24 cellular contexts compared by ENCODE assay signal in the genomic region with DNA sequence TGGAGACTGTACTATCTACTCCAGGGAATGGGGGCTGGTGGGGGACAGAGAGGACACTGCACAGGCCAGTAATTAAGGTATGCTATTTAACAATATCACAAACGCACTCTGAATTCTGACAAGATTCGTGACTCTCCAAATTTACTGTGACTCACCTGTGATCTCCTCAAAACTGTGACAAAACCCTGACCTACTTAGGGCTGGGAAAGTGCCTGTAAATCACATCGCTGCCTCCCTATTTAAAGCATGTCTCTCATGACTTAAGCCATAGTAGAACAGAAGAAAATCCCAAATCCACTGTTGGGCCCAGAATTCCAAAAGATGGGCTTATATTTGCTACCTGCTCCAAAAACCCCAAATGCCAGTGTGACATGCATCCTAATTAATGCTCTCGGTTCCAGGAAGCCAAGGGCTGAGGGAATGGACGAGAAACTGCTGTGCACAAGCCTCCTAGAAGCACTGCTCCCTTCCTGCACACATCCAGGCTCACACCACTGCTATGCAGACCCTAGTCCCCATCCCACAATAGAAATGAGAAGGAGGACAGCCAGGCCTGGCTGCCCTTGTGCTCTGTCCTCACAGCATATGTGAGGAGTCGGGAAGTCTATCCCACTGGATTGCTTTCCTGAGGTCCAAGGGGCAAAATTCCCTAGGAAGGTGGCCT.
"Had no signal": no experiment of that assay in that cellular context is flagged by ENCODE, and none has a peak within 500 bp of the region (broad histone marks: within the 10 kb centered on the region; RNA-seq: fewer than 3 reads in every experiment).

No MANE protein-coding gene starts in this region.

- ATAC-seq: activated CD8-positive, alpha-beta memory T cell treated with anti-CD3 and anti-CD28 coated beads, Interleukin-2, amount 10 ng/mL, durations not matched to agents 7 days and 5 days had no signal

- H3K27ac ChIP-seq: brain microvascular endothelial cell, cardiac muscle cell had no signal

- H3K27ac Mint-ChIP-seq: activated CD8-positive, alpha-beta memory T cell treated with anti-CD3 and anti-CD28 coated beads, Interleukin-2, amount 10 ng/mL, durations not matched to agents 7 days and 5 days; activated naive CD4-positive, alpha-beta T cell treated with anti-CD3 and anti-CD28 coated beads, Interleukin-2, amount 50 U/mL, for 24 hours; activated T-cell treated with anti-CD3 and anti-CD28 coated beads, Interleukin-2, amount 50 U/mL, for 24 hours; activated T-helper 1 cell treated with anti-CD3 and anti-CD28 coated beads, Interleukin-12 subunit alpha, Interleukin-12 subunit beta, Interleukin-2, Interleukin-4 antibody, amounts not matched to agents 30 ng/mL and 10 ng/mL and 1 ng/mL, durations not matched to agents 14 hours and 24 hours and 36 hours; T-helper 1 cell treated with Interleukin-12 subunit alpha and Interleukin-12 subunit beta and Interleukin-4 antibody, amounts not matched to agents 30 μg/mL and 1 μg/mL, for 36 hours had no signal

- H3K4me3 ChIP-seq: cardiac muscle cell had no signal

- H3K4me1 Mint-ChIP-seq: activated CD8-positive, alpha-beta memory T cell treated with anti-CD3 and anti-CD28 coated beads, Interleukin-2, amount 10 ng/mL, durations not matched to agents 7 days and 5 days; activated naive CD4-positive, alpha-beta T cell treated with anti-CD3 and anti-CD28 coated beads, Interleukin-2, amount 50 U/mL, for 24 hours had no signal

- H3K4me3 Mint-ChIP-seq: activated CD8-positive, alpha-beta memory T cell treated with anti-CD3 and anti-CD28 coated beads, Interleukin-2, amount 10 ng/mL, durations not matched to agents 7 days and 5 days; activated naive CD4-positive, alpha-beta T cell treated with anti-CD3 and anti-CD28 coated beads, Interleukin-2, amount 50 U/mL, for 24 hours; activated T-cell treated with anti-CD3 and anti-CD28 coated beads, Interleukin-2, amount 50 U/mL, for 24 hours; activated T-helper 1 cell treated with anti-CD3 and anti-CD28 coated beads, Interleukin-12 subunit alpha, Interleukin-12 subunit beta, Interleukin-2, Interleukin-4 antibody, amounts not matched to agents 30 ng/mL and 10 ng/mL and 1 ng/mL, durations not matched to agents 14 hours and 24 hours and 36 hours; T-helper 1 cell treated with Interleukin-12 subunit alpha and Interleukin-12 subunit beta and Interleukin-4 antibody, amounts not matched to agents 30 μg/mL and 1 μg/mL, for 36 hours had no signal

- H3K36me3 Mint-ChIP-seq: activated CD8-positive, alpha-beta memory T cell treated with anti-CD3 and anti-CD28 coated beads, Interleukin-2, amount 10 ng/mL, durations not matched to agents 7 days and 5 days; activated naive CD4-positive, alpha-beta T cell treated with anti-CD3 and anti-CD28 coated beads, Interleukin-2, amount 50 U/mL, for 24 hours had no signal

- DNase-seq: activated CD4-positive, alpha-beta T cell treated with anti-CD3 and anti-CD28 coated beads for 48 hours; activated CD4-positive, alpha-beta T cell treated with anti-CD3 and anti-CD28 coated beads, Interleukin-2, amount 50 U/mL, for 48 hours; activated CD4-positive, CD25-positive, alpha-beta regulatory T cell treated with anti-CD3 and anti-CD28 coated beads, Interleukin-2, amount 50 U/mL, for 72 hours; activated CD8-positive, alpha-beta memory T cell treated with anti-CD3 and anti-CD28 coated beads, Interleukin-2, amount 10 ng/mL, durations not matched to agents 7 days and 5 days; activated effector memory CD4-positive, alpha-beta T cell treated with Interleukin-2 at 50 U/mL for 16 hours; activated naive CD4-positive, alpha-beta T cell; activated T-cell treated with anti-CD3 and anti-CD28 coated beads, Interleukin-2, amount 50 U/mL, for 24 hours; brain microvascular endothelial cell; IMR-90; Kasumi-1; KBM-7; NCI-H1092; NCI-H2029; NCI-H2107; NCI-H2171 treated with DMSO at 0.1 percent for 48 hours; NCI-H510A; NCI-H526 treated with DMSO at 0.1 percent for 48 hours; NK-92 treated with Interleukin-12 subunit alpha and Interleukin-12 subunit beta, amount 100 ng/mL, for 24 hours; OCI-M1; SHP77 treated with DMSO at 0.1 percent for 48 hours had no signal

- H3K9me3 Mint-ChIP-seq: activated naive CD4-positive, alpha-beta T cell treated with anti-CD3 and anti-CD28 coated beads, Interleukin-2, amount 50 U/mL, for 24 hours; activated T-cell treated with anti-CD3 and anti-CD28 coated beads, Interleukin-2, amount 50 U/mL, for 24 hours; activated T-helper 1 cell treated with anti-CD3 and anti-CD28 coated beads, Interleukin-12 subunit alpha, Interleukin-12 subunit beta, Interleukin-2, Interleukin-4 antibody, amounts not matched to agents 30 ng/mL and 10 ng/mL and 1 ng/mL, durations not matched to agents 14 hours and 24 hours and 36 hours; T-helper 1 cell treated with Interleukin-12 subunit alpha and Interleukin-12 subunit beta and Interleukin-4 antibody, amounts not matched to agents 30 μg/mL and 1 μg/mL, for 36 hours had no signal

- H3K27me3 ChIP-seq: brain microvascular endothelial cell, cardiac muscle cell had no signal

- H3K27me3 Mint-ChIP-seq: activated CD8-positive, alpha-beta memory T cell treated with anti-CD3 and anti-CD28 coated beads, Interleukin-2, amount 10 ng/mL, durations not matched to agents 7 days and 5 days had no signal
